12 cellular contexts compared by ENCODE assay signal in the genomic region with DNA sequence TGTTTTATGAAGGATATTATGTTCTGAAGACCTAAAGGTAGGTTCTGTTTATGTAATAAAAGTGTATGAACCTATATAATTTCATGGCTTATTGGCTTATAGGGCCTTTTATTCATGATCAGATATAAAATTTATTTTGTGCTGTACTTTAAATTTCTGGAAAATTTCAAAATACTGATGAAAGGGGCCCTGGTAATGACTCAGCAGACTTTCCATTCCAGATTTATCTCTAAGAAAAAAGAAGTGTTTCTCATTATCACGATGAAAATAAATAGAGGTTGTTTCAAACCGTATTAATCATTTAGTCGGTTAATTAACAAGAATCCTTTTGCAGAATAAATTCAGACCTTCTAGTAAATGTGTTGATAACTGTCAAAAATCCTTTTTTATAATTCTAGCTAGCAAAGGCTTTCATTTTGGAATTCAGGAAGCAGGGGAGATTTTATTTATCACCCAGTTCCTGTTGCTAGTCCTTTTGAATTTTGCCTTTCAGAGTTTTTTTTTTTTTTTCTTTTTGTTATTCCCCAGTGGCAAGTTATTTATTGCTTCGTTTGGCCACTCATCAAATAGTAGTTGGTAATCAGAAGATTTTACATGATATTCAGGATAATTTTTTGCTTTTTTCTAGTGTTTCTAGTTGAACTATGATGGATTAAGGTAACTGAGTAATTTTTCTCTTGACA. TPM values are rescaled to one million over a fixed set of nuclear protein-coding genes. Genes with fewer than 3 reads are reported as not detected.
DNase-seq lines count a peak whose midpoint lies in the region; ATAC-seq, FAIRE-seq and TF ChIP-seq lines count a peak whose summit lies in the region.
"Had no signal": no experiment of that assay in that cellular context is flagged by ENCODE, and none has a peak within 500 bp of the region (broad histone marks: within the 10 kb centered on the region; RNA-seq: fewer than 3 reads in every experiment).

No MANE protein-coding gene starts in this region.

- H3F3A ChIP-seq in smooth muscle cell (ENCODE audit: low read depth), result no peaks in the 10 kb centered on the region

- peak; percentile 13 for TF ChIP-seq POLR2A in erythroblast (IDR thresholded peaks at IDR 0.05; ENCODE audit: low read length)

- no peak for DNase-seq in GM19239 (ENCODE audit: insufficient read length, low spot score)
- no peak for DNase-seq in SK-N-MC (ENCODE audit: low read depth, low spot score)
- DNase-seq in erythroblast (lab: John Stamatoyannopoulos, UW), result peak in 1 of 2 experiments; percentile 25
- DNase-seq in smooth muscle cell (lab: John Stamatoyannopoulos, UW; ENCODE audit: unreplicated experiment), result no peak
- DNase-seq in T-helper 9 cell, result no peak
- DNase-seq: DMS79, esophagus squamous epithelium, NCI-H1092 treated with DMSO at 0.1 percent for 48 hours, NCI-H774, upper lobe of left lung had no signal

- WGBS in smooth muscle cell (ENCODE audit: low lambda C conversion rate), result 31% methylated on average over 4 of the region's 4 CpGs

- H2AFZ ChIP-seq in smooth muscle cell (ENCODE audit: low read depth), result peak overlapping the region; percentile 61

- H3K4me3 ChIP-seq in SK-N-MC (peak overlapping the region; percentile 62), smooth muscle cell (peak overlapping the region; percentile 14)
- H3K4me3 ChIP-seq: upper lobe of left lung had no signal

- peaks cover 9% of the 10 kb centered on the region for H3K4me1 ChIP-seq in smooth muscle cell (ENCODE audit: low read depth)

- no peaks in the 10 kb centered on the region for H3K27me3 ChIP-seq in smooth muscle cell (ENCODE audit: low read depth)
- H3K27me3 ChIP-seq: esophagus squamous epithelium, upper lobe of left lung had no signal

- no peaks in the 10 kb centered on the region for H3K36me3 ChIP-seq in SK-N-MC (ENCODE audit: insufficient read depth, low read length)
- H3K36me3 ChIP-seq in smooth muscle cell (ENCODE audit: low read depth), result no peaks in the 10 kb centered on the region
- H3K36me3 ChIP-seq: esophagus squamous epithelium, upper lobe of left lung had no signal

- H3K4me2 ChIP-seq in smooth muscle cell, result peak overlapping the region; percentile 79

- H3K9ac ChIP-seq in SK-N-MC (ENCODE audit: insufficient read length), result peak overlapping the region; percentile 11
- H3K9ac ChIP-seq in smooth muscle cell (ENCODE audit: low read depth), result peak overlapping the region; percentile 7

- TF ChIP-seq CTCF in smooth muscle cell (IDR thresholded peaks at IDR 0.05; ENCODE audit: borderline replicate concordance, insufficient read depth, poor library complexity, severe bottlenecking), result no peak

- H4K20me1 ChIP-seq in smooth muscle cell (ENCODE audit: low read depth), result no peaks in the 10 kb centered on the region

- peaks cover 3% of the 10 kb centered on the region for H3K79me2 ChIP-seq in smooth muscle cell (ENCODE audit: low read depth)

- FAIRE-seq in GM19239 (lab: Jason Lieb, UNC), result peak; percentile 58

- H3K27ac ChIP-seq in SK-N-MC, result peak overlapping the region; percentile 91
- H3K27ac ChIP-seq in smooth muscle cell (ENCODE audit: low read depth), result peak overlapping the region; percentile 7

- no peak for ATAC-seq in GM18520 (IDR thresholded peaks at IDR 0.05; ENCODE audit: unreplicated experiment)
- ATAC-seq in GM21825 (IDR thresholded peaks at IDR 0.05; ENCODE audit: unreplicated experiment), result no peak

- H3K9me3 ChIP-seq in SK-N-MC (ENCODE audit: low read depth, low read length) (no peaks in the 10 kb centered on the region), smooth muscle cell (replicated peaks; ENCODE audit: low read depth) (no peaks in the 10 kb centered on the region)
- H3K9me3 ChIP-seq: esophagus squamous epithelium, upper lobe of left lung had no signal

RNA-seq across cellular contexts. Expression of a gene that starts 5.4 kb away (rescaled TPM):
- total RNA-seq in smooth muscle cell, result 12.9 and 15.6 TPM in 2 replicates
- 6.1 and 7.9 TPM in 2 replicates for polyA plus RNA-seq in smooth muscle cell
